19 cellular contexts compared by ENCODE assay signal in the genomic region with DNA sequence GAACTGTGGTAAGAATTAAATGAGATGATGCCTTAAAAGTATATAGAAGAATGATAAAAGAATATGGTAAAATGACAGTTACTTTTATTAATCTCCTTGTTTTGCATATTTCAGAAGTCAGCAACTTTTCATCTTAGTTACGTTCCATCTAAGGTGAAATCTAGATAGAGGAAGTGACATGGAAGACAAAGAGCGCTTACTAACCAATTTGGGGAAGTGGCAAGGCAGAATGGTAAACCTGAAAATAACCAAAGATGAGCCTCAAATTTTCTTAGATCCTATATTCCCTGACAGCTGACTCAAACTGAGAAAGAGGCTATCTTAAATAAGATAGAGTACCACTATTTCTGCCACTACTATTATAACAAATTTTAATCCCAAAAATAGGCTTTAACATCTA. TPM values are rescaled to one million over a fixed set of nuclear protein-coding genes. Genes with fewer than 3 reads are reported as not detected.
A peak's percentile ranks its signal among the peaks of the same experiment; 100 is the strongest.
DNase-seq lines count a peak whose midpoint lies in the region; ATAC-seq lines count a peak whose summit lies in the region.
"Had no signal": no experiment of that assay in that cellular context is flagged by ENCODE, and none has a peak within 500 bp of the region (broad histone marks: within the 10 kb centered on the region; RNA-seq: fewer than 3 reads in every experiment).

No MANE protein-coding gene starts in this region.

- no peaks in the 10 kb centered on the region for H3K27me3 Mint-ChIP-seq in stimulated activated naive B cell treated with anti-CD40 and anti-IgM and Interleukin-4, amounts not matched to agents 10 μg/mL and 1 μg/mL and 100 μg/mL, for 72 hours

- no peaks in the 10 kb centered on the region for H3K4me1 Mint-ChIP-seq in stimulated activated naive B cell treated with anti-CD40 and anti-IgM and Interleukin-4, amounts not matched to agents 10 μg/mL and 1 μg/mL and 100 μg/mL, for 72 hours

- DNase-seq in NOMO-1 treated with DMSO at 0.1 percent for 48 hours (lab: John Stamatoyannopoulos, UW; ENCODE audit: unreplicated experiment) (peak; percentile 87), cerebellum (ENCODE audit: low spot score) (no peak), AML-193 (lab: John Stamatoyannopoulos, UW) (no peak)
- DNase-seq in stimulated activated naive B cell treated with anti-CD40 and anti-IgM and Interleukin-4, amounts not matched to agents 10 μg/mL and 1 μg/mL and 100 μg/mL, for 72 hours, result no peak
- DNase-seq: activated effector memory CD4-positive, alpha-beta T cell treated with Interleukin-2 at 50 U/mL for 16 hours; dermis blood vessel endothelial cell; NCI-H2171 treated with DMSO at 0.1 percent for 48 hours; NCI-H69; PC-3; stimulated activated CD4-positive, alpha-beta T cell treated with anti-CD3 and anti-CD28 coated beads, Interleukin-2, amount 100 ng/mL, for 48 hours had no signal

- no peak overlapping the region for H3K4me3 Mint-ChIP-seq in stimulated activated naive B cell treated with anti-CD40 and anti-IgM and Interleukin-4, amounts not matched to agents 10 μg/mL and 1 μg/mL and 100 μg/mL, for 72 hours

- no peaks in the 10 kb centered on the region for H3K36me3 Mint-ChIP-seq in stimulated activated naive B cell treated with anti-CD40 and anti-IgM and Interleukin-4, amounts not matched to agents 10 μg/mL and 1 μg/mL and 100 μg/mL, for 72 hours

- H3K9me3 Mint-ChIP-seq in stimulated activated naive B cell treated with anti-CD40 and anti-IgM and Interleukin-4, amounts not matched to agents 10 μg/mL and 1 μg/mL and 100 μg/mL, for 72 hours, result no peaks in the 10 kb centered on the region

- ATAC-seq in GM19463 (IDR thresholded peaks at IDR 0.05; ENCODE audit: unreplicated experiment) (peak; percentile 44), HG03103 (IDR thresholded peaks at IDR 0.05; ENCODE audit: low read depth, unreplicated experiment) (peak; percentile 66), GM21723 (IDR thresholded peaks at IDR 0.05; ENCODE audit: unreplicated experiment) (no peak), GM21529 (IDR thresholded peaks at IDR 0.05; ENCODE audit: unreplicated experiment) (no peak)
- ATAC-seq in stimulated activated naive B cell treated with anti-CD40 and anti-IgM and Interleukin-4, amounts not matched to agents 10 μg/mL and 1 μg/mL and 100 μg/mL, for 72 hours (replicated peaks), result peak; percentile 61 to 76
- ATAC-seq: PC-3 had no signal

- H3K27ac Mint-ChIP-seq in stimulated activated naive B cell treated with anti-CD40 and anti-IgM and Interleukin-4, amounts not matched to agents 10 μg/mL and 1 μg/mL and 100 μg/mL, for 72 hours, result peak overlapping the region; percentile 25

RNA-seq across cellular contexts. Expression of gene FGF10, which starts 52.5 kb away (rescaled TPM):
- 3.7 TPM for total RNA-seq in cerebellum
- total RNA-seq: bronchial epithelial cell, dermis blood vessel endothelial cell, endothelial cell of umbilical vein, H4, HT1080, PC-3, pulmonary artery endothelial cell had no signal

Comparison
In these comparisons a context has a peak if more than half of its experiments do, and no peak if none do; other contexts are left out.
1. ATAC-seq: peak in GM19463 (single experiment), HG03103 (single experiment) and stimulated activated naive B cell treated with anti-CD40 and anti-IgM and Interleukin-4, amounts not matched to agents 10 μg/mL and 1 μg/mL and 100 μg/mL, for 72 hours (2 of 2); none in GM21723 (single experiment) and GM21529 (single experiment).